ENCODE assay signal across 8 cellular contexts in the genomic region with DNA sequence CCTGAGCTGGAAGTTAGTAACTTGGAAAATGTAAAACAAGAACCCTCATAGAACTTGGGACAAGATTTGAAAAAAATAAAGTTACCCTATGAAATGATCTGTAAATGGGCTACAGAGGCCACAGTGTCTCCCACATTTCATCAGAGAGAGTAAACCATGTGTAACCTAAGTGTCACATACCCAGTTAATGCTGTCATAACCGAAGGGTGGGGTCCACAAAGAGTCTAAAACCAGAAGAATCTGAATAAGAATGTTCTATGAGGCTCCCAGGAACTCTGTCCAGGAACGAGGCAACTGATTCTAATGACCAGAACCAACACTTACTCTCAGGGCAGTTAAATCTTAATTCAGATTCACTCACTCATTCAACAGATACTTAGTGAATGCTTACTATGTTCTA. TPM values are rescaled to one million over a fixed set of nuclear protein-coding genes. Genes with fewer than 3 reads are reported as not detected.
DNase-seq lines count a peak whose midpoint lies in the region; ATAC-seq and TF ChIP-seq lines count a peak whose summit lies in the region.

No MANE protein-coding gene starts in this region.

- no peaks in the 10 kb centered on the region for H3K9me3 ChIP-seq in heart right ventricle
- H3K9me3 ChIP-seq in ascending aorta: no peaks in the 10 kb centered on the region
- H3K9me3 ChIP-seq in mesenchymal stem cell (ENCODE audit: control insufficient read depth, low read length): no peaks in the 10 kb centered on the region
- no peaks in the 10 kb centered on the region for H3K9me3 ChIP-seq in aorta (ENCODE audit: control insufficient read depth, low read length)

- H3K4ac ChIP-seq in mesenchymal stem cell (ENCODE audit: low read depth in 1 of 2, low read length in 2 of 2): no peak overlapping the region

- no peak overlapping the region for H3K14ac ChIP-seq in mesenchymal stem cell (ENCODE audit: low read length in 2 of 2)

- ATAC-seq in heart right ventricle (no peak), Right ventricle myocardium superior (ENCODE audit: poor library complexity) (no peak), aorta (ENCODE audit: low FRiP score) (no peak), GM18858 (IDR thresholded peaks at IDR 0.05; ENCODE audit: unreplicated experiment) (no peak)
- no peak for ATAC-seq in activated CD4-positive, CD25-positive, alpha-beta regulatory T cell treated with anti-CD3 and anti-CD28 coated beads, Interleukin-2, amount 50 U/mL, for 24 hours

- WGBS in heart right ventricle, 2 donors: 58 to 64% methylated on average over 2 of the region's 2 CpGs
- WGBS in mesenchymal stem cell: 44% methylated on average over 2 of the region's 2 CpGs
- WGBS in aorta, 2 donors: 57 to 68% methylated on average over 2 of the region's 2 CpGs

- H2AK5ac ChIP-seq in mesenchymal stem cell (ENCODE audit: low read length, severe bottlenecking): no peak overlapping the region

- H2BK5ac ChIP-seq in mesenchymal stem cell (ENCODE audit: low read depth, low read length, poor library complexity, severe bottlenecking): no peak overlapping the region

- no peak overlapping the region for H3K18ac ChIP-seq in mesenchymal stem cell (ENCODE audit: low read depth in 1 of 2, low read length in 2 of 2)

- no peak for TF ChIP-seq CTCF in heart right ventricle (IDR thresholded peaks at IDR 0.05)
- TF ChIP-seq CTCF in ascending aorta (IDR thresholded peaks at IDR 0.05): no peak

- H2BK12ac ChIP-seq in mesenchymal stem cell (ENCODE audit: low read length in 2 of 2): no peak overlapping the region

- no peak overlapping the region for H2AFZ ChIP-seq in mesenchymal stem cell (ENCODE audit: low read depth, low read length)

- H2BK15ac ChIP-seq in mesenchymal stem cell (ENCODE audit: low read depth, poor library complexity, severe bottlenecking): no peak overlapping the region

- H3K27ac ChIP-seq in heart right ventricle (peak overlapping the region in 8 of 10 donors; percentile 97 to 100 (median 99)), ascending aorta (peak overlapping the region; percentile 99 to 100), mesenchymal stem cell (ENCODE audit: low read length, poor library complexity, severe bottlenecking) (no peak overlapping the region), aorta (ENCODE audit: low read depth in 1 of 2, low read length in 2 of 2) (peak overlapping the region; percentile 89 to 90)

- no peak overlapping the region for H4K8ac ChIP-seq in mesenchymal stem cell (ENCODE audit: low read length)

- no peak overlapping the region for H3K23ac ChIP-seq in mesenchymal stem cell (ENCODE audit: low read length in 2 of 2)

- no peaks in the 10 kb centered on the region for H3K27me3 ChIP-seq in heart right ventricle
- no peaks in the 10 kb centered on the region for H3K27me3 ChIP-seq in ascending aorta
- no peaks in the 10 kb centered on the region for H3K27me3 ChIP-seq in mesenchymal stem cell (ENCODE audit: control insufficient read depth in 1 of 2, insufficient read depth in 1 of 2, low read length in 2 of 2)
- no peaks in the 10 kb centered on the region for H3K27me3 ChIP-seq in aorta (ENCODE audit: control insufficient read depth in 1 of 2, insufficient read depth in 2 of 2, low read length in 1 of 2)

- H2BK120ac ChIP-seq in mesenchymal stem cell (ENCODE audit: low read depth, low read length): no peak overlapping the region

- intact Hi-C loops in heart right ventricle (cut with DNase I): loop anchor here in 3 of 10 donors (5.0 to 10.0 kb wide), 4 partner anchors 33 to 282 kb away; a partner anchor contains a TSS
- intact Hi-C loops in Right ventricle myocardium superior (cut with DNase I): no loop called here
- intact Hi-C loops in ascending aorta (cut with DNase I): loop anchor here (2.0 to 5.0 kb wide), 4 partner anchors 202 to 402 kb away; no protein-coding TSS in a partner anchor
- intact Hi-C loops in aorta (cut with DNase I): no loop called here

- peak overlapping the region; percentile 95 for H3K9ac ChIP-seq in mesenchymal stem cell (ENCODE audit: low read length)

- H3K4me1 ChIP-seq in heart right ventricle (peaks cover 0 to 61% (median 41%) of the 10 kb centered on the region in 9 donors), ascending aorta (peaks cover 4 to 24% of the 10 kb centered on the region in 2 donors), mesenchymal stem cell (ENCODE audit: control insufficient read depth, insufficient read depth, low read depth, low read length) (peaks cover 10% of the 10 kb centered on the region), aorta (ENCODE audit: control insufficient read depth in 1 of 2, insufficient read depth in 2 of 2, low read length in 2 of 2) (peaks cover 3 to 4% of the 10 kb centered on the region in 2 donors)

- no peak overlapping the region for H4K91ac ChIP-seq in mesenchymal stem cell (ENCODE audit: low read length)

- H3K4me2 ChIP-seq in mesenchymal stem cell (ENCODE audit: low read length, poor library complexity, severe bottlenecking): peak overlapping the region; percentile 55

- H3K4me3 ChIP-seq in heart right ventricle (peak overlapping the region in 2 of 10 donors; percentile 95 to 98), ascending aorta (peak overlapping the region in 1 of 2 donors; percentile 96), mesenchymal stem cell (ENCODE audit: insufficient read depth in 1 of 2, low read depth in 1 of 2, low read length in 2 of 2) (peak overlapping the region in 1 of 2 experiments; percentile 92), aorta (ENCODE audit: low read length in 2 of 2) (no peak overlapping the region)

- no peaks in the 10 kb centered on the region for H3K79me1 ChIP-seq in mesenchymal stem cell (replicated peaks; ENCODE audit: low read length, poor library complexity, severe bottlenecking)

- H3K36me3 ChIP-seq in heart right ventricle: no peaks in the 10 kb centered on the region
- H3K36me3 ChIP-seq in ascending aorta: no peaks in the 10 kb centered on the region
- H3K36me3 ChIP-seq in mesenchymal stem cell (ENCODE audit: control insufficient read depth in 1 of 2, insufficient read depth in 2 of 2, low read depth in 1 of 2, low read length in 2 of 2): no peaks in the 10 kb centered on the region
- no peaks in the 10 kb centered on the region for H3K36me3 ChIP-seq in aorta (ENCODE audit: control insufficient read depth in 1 of 2, insufficient read depth in 2 of 2, low read length in 1 of 2)

- DNase-seq in heart right ventricle: no peak
- DNase-seq in Right ventricle myocardium superior: no peak
- no peak for DNase-seq in ascending aorta (ENCODE audit: low spot score in 2 of 2)
- peak; percentile 77 for DNase-seq in mesenchymal stem cell
- no peak for DNase-seq in aorta
- DNase-seq in stimulated activated CD4-positive, alpha-beta T cell treated with anti-CD3 and anti-CD28 coated beads, Interleukin-15, amount 100 ng/mL, for 24 hours: no peak

RNA-seq across cellular contexts. Expression of a gene that starts 1.0 kb away (rescaled TPM):
- 10 to 100 TPM; 22.4 to 47.4 (median 32.1) TPM for total RNA-seq in heart right ventricle
- polyA plus RNA-seq in heart right ventricle: 10 to 100 TPM in 1 of 2 donors, 1 to 10 TPM in 1; 8.8 to 12.1 TPM
- 21.9 TPM for total RNA-seq in Right ventricle myocardium superior
- total RNA-seq in ascending aorta: 19.2 TPM
- 8.6 TPM for polyA plus RNA-seq in mesenchymal stem cell (2013, experiment 1 of 2)
- 9.0 TPM for polyA plus RNA-seq in mesenchymal stem cell (2013, experiment 2 of 2)
- 10 to 100 TPM; 66.5 to 69.0 TPM for total RNA-seq in aorta
- 10 to 100 TPM; 26.0 to 29.6 TPM for polyA plus RNA-seq in aorta

RNA-seq across cellular contexts. Expression of a gene that starts 49.9 kb away (rescaled TPM):
- not detected for total RNA-seq in heart right ventricle
- not detected for polyA plus RNA-seq in heart right ventricle
- not detected for total RNA-seq in Right ventricle myocardium superior
- total RNA-seq in ascending aorta: not detected
- polyA plus RNA-seq in mesenchymal stem cell (2013, experiment 1 of 2): not detected
- polyA plus RNA-seq in mesenchymal stem cell (2013, experiment 2 of 2): not detected
- not detected for total RNA-seq in aorta
- not detected for polyA plus RNA-seq in aorta
